30 cellular contexts compared by ENCODE assay signal in the genomic region with DNA sequence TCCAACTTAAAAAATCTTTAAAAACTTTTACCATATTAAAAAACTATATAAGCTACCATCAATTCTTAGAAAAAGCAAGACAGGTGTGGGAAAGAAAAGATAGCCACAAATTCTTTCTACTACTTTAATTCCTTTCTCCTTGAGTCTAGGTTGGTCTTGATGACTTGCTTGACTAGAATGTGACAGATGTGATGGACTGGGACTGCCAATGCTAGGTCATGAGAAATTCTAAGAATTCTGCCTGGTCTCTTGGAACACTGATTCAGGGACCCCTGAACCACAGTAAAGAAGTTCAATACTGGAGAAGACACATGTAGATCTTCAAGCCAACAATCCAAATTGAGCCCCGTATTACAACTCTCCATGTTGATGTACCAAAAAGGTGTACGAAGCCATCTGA.
"Had no signal": no experiment of that assay in that cellular context is flagged by ENCODE, and none has a peak within 500 bp of the region (broad histone marks: within the 10 kb centered on the region; RNA-seq: fewer than 3 reads in every experiment).

No MANE protein-coding gene starts in this region.

- H3K4me3 Mint-ChIP-seq: naive B cell; naive thymus-derived CD8-positive, alpha-beta T cell; natural killer cell treated with Interleukin-12 subunit alpha and Interleukin-12 subunit beta and Interleukin-15 and Interleukin-18, amount 100 ng/mL, for 72 hours; nephron progenitor cell; neural crest cell; stimulated activated memory B cell treated with anti-CD40 and anti-IgM and Interleukin-4, amounts not matched to agents 10 μg/mL and 1 μg/mL and 100 μg/mL, for 72 hours; stimulated activated naive CD8-positive, alpha-beta T cell treated with anti-CD3 and anti-CD28 coated beads, Interleukin-15, amount 100 ng/mL, for 72 hours; type B pancreatic cell had no signal

- H3K27ac ChIP-seq: neutrophil, ovary, parathyroid adenoma, psoas muscle, suprapubic skin, testis, tibial artery, transverse colon, upper lobe of right lung, uterus had no signal

- H3K9ac ChIP-seq: parathyroid adenoma had no signal

- H3K79me2 ChIP-seq: parathyroid adenoma had no signal

- H2AFZ ChIP-seq: parathyroid adenoma had no signal

- H3K4me3 ChIP-seq: ovary, psoas muscle, suprapubic skin, testis, tibial artery, transverse colon, upper lobe of right lung, uterus had no signal

- H3K4me1 ChIP-seq: parathyroid adenoma, psoas muscle, suprapubic skin, testis, tibial artery, transverse colon, upper lobe of right lung, uterus had no signal

- H3K27me3 Mint-ChIP-seq: naive B cell; naive thymus-derived CD8-positive, alpha-beta T cell; progenitor cell of endocrine pancreas; stimulated activated memory B cell treated with anti-CD40 and anti-IgM and Interleukin-4, amounts not matched to agents 10 μg/mL and 1 μg/mL and 100 μg/mL, for 72 hours; stimulated activated naive CD8-positive, alpha-beta T cell treated with anti-CD3 and anti-CD28 coated beads, Interleukin-15, amount 100 ng/mL, for 72 hours; type B pancreatic cell had no signal

- H3K36me3 Mint-ChIP-seq: naive B cell, type B pancreatic cell had no signal

- H3K4me1 Mint-ChIP-seq: nephron progenitor cell; neural crest cell; stimulated activated memory B cell treated with anti-CD40 and anti-IgM and Interleukin-4, amounts not matched to agents 10 μg/mL and 1 μg/mL and 100 μg/mL, for 72 hours had no signal

- DNase-seq: naive B cell; naive thymus-derived CD8-positive, alpha-beta T cell; nephron progenitor cell; nucleus accumbens; ovary; posterior cingulate gyrus; psoas muscle; right cardiac atrium; small intestine; stimulated activated CD4-positive, alpha-beta T cell treated with anti-CD3 and anti-CD28 coated beads, Interleukin-15, amount 100 ng/mL, for 24 hours; stimulated activated CD4-positive, alpha-beta T cell treated with anti-CD3 and anti-CD28 coated beads, Interleukin-2, amount 100 ng/mL, for 24 hours; stimulated activated CD4-positive, alpha-beta T cell treated with anti-CD3 and anti-CD28 coated beads, Interleukin-2, amount 100 ng/mL, for 48 hours; stimulated activated CD4-positive, alpha-beta T cell treated with anti-CD3 and anti-CD28 coated beads, Interleukin-4, amount 100 ng/mL, for 24 hours; stimulated activated naive CD4-positive, alpha-beta T cell; stimulated activated naive CD8-positive, alpha-beta T cell treated with anti-CD3 and anti-CD28 coated beads, Interleukin-15, amount 100 ng/mL, for 72 hours; stimulated activated naive CD8-positive, alpha-beta T cell treated with anti-CD3 and anti-CD28 coated beads, Interleukin-15, Interleukin-2, amounts not matched to agents 100 U/mL and 50 U/mL, for 24 hours; substantia nigra; testis; tibial artery; transverse colon; upper lobe of right lung; uterus had no signal

- H3K27me3 ChIP-seq: neutrophil, ovary, suprapubic skin, testis, tibial artery, transverse colon, upper lobe of right lung, uterus had no signal

- H3K36me3 ChIP-seq: neutrophil, ovary, suprapubic skin, tibial artery, transverse colon, upper lobe of right lung, uterus had no signal

- H3K27ac Mint-ChIP-seq: naive B cell; naive thymus-derived CD8-positive, alpha-beta T cell; natural killer cell treated with Interleukin-12 subunit alpha and Interleukin-12 subunit beta and Interleukin-15 and Interleukin-18, amount 100 ng/mL, for 72 hours; nephron progenitor cell; progenitor cell of endocrine pancreas; stimulated activated memory B cell treated with anti-CD40 and anti-IgM and Interleukin-4, amounts not matched to agents 10 μg/mL and 1 μg/mL and 100 μg/mL, for 72 hours; stimulated activated naive CD8-positive, alpha-beta T cell treated with anti-CD3 and anti-CD28 coated beads, Interleukin-15, amount 100 ng/mL, for 72 hours; type B pancreatic cell had no signal

- H3K9me3 ChIP-seq: neutrophil, ovary, suprapubic skin, testis, tibial artery, transverse colon, upper lobe of right lung, uterus had no signal
